ENCODE assay signal across 10 cellular contexts in the genomic region with DNA sequence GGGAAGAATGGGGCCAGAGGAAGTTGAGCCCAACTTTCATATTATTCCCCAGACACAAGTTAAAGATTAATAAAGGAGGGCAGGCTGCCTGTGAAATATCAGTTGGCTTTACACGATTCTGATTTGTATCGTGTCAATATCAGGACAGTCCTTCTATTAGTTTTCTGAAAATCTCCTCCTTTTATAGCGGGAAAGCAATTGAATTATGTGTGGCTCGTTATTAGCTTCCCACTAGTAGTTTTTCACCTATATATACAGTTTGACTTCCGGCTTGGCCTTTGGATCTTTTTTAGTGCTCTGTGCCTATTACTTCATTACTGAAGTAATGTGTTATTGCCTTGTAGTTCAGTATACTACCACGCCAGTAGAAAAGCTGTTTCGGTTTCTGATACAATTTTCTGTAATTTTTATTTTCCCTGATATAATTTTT. TPM values are rescaled to one million over a fixed set of nuclear protein-coding genes. Genes with fewer than 3 reads are reported as not detected.
A peak's percentile ranks its signal among the peaks of the same experiment; 100 is the strongest.
DNase-seq lines count a peak whose midpoint lies in the region; ATAC-seq and TF ChIP-seq lines count a peak whose summit lies in the region.
"Had no signal": no experiment of that assay in that cellular context is flagged by ENCODE, and none has a peak within 500 bp of the region (broad histone marks: within the 10 kb centered on the region; RNA-seq: fewer than 3 reads in every experiment).

No MANE protein-coding gene starts in this region.

- H3K27ac ChIP-seq in mammary epithelial cell (ENCODE audit: insufficient read depth, low read depth, low read length) (peak overlapping the region; percentile 89), mesodermal cell (ENCODE audit: low read depth, low read length, severe bottlenecking) (no peak overlapping the region)

- TF ChIP-seq CTCF in mammary epithelial cell (conservative IDR thresholded peaks at IDR 0.05 in 1 of 2, IDR thresholded peaks at IDR 0.05 in 1 of 2; ENCODE audit: extremely low read depth in 1 of 2, insufficient read depth in 1 of 2, low read depth in 1 of 2, low read length in 2 of 2) = no peak

- H3K9me3 ChIP-seq in mammary epithelial cell (replicated peaks; ENCODE audit: insufficient read depth, low read length) (no peaks in the 10 kb centered on the region), mesodermal cell (ENCODE audit: control insufficient read depth, low read length) (no peaks in the 10 kb centered on the region)

- intact Hi-C loops in mammary epithelial cell (cut with micrococcal nuclease) = loop anchor here (1.0 to 2.0 kb wide), 3 partner anchors 35 to 95 kb away; no protein-coding TSS in a partner anchor

- peak overlapping the region; percentile 87 for H3K4me2 ChIP-seq in mammary epithelial cell (ENCODE audit: insufficient read depth, low read depth, low read length)

- no peak for DNase-seq in stimulated activated naive CD8-positive, alpha-beta T cell treated with anti-CD3 and anti-CD28 coated beads, Interleukin-15, amount 100 ng/mL, for 72 hours
- DNase-seq in mammary epithelial cell (no peak), mucosa of gallbladder (ENCODE audit: low spot score) (no peak), occipital lobe (lab: John Stamatoyannopoulos, UW) (no peak)
- DNase-seq: NCI-H2081 treated with DMSO at 0.1 percent for 48 hours; stimulated activated naive CD4-positive, alpha-beta T cell treated with Interleukin-2 at 50 U/mL for 16 hours had no signal

- peaks cover 8% of the 10 kb centered on the region for H3K36me3 Mint-ChIP-seq in stimulated activated naive CD8-positive, alpha-beta T cell treated with anti-CD3 and anti-CD28 coated beads, Interleukin-15, Interleukin-2, amounts not matched to agents 100 ng/mL and 50 ng/mL, for 24 hours (ENCODE audit: low read depth)

- dilution Hi-C loops in mammary epithelial cell (cut with HindIII; ENCODE audit: low sequenced_read_pairs) = loop anchor here (5.0 to 10.0 kb wide), 2 partner anchors 39 to 111 kb away; no protein-coding TSS in a partner anchor

- H3K9me3 Mint-ChIP-seq in stimulated activated naive CD8-positive, alpha-beta T cell treated with anti-CD3 and anti-CD28 coated beads, Interleukin-15, Interleukin-2, amounts not matched to agents 100 ng/mL and 50 ng/mL, for 24 hours = no peaks in the 10 kb centered on the region
- no peaks in the 10 kb centered on the region for H3K9me3 Mint-ChIP-seq in stimulated activated naive CD8-positive, alpha-beta T cell treated with anti-CD3 and anti-CD28 coated beads, Interleukin-15, amount 100 ng/mL, for 72 hours

- WGBS in mammary epithelial cell (ENCODE audit: low coverage, missing lambda C conversion rate) = 2% methylated on average over 7 of the region's 7 CpGs
- 67% methylated on average over 1 of the region's 7 CpGs; no CpG with 5 or more reads in 1 of the 2 experiments for WGBS in mesodermal cell (ENCODE audit: insufficient coverage in 2 of 2), 2 experiments

- H3K4me1 ChIP-seq in mammary epithelial cell (ENCODE audit: insufficient read depth, low read length) (peaks cover 35% of the 10 kb centered on the region), mesodermal cell (ENCODE audit: control insufficient read depth, insufficient read depth, low read length, poor library complexity, severe bottlenecking) (peaks cover 21% of the 10 kb centered on the region)

- H3K9ac ChIP-seq in mammary epithelial cell (ENCODE audit: insufficient read depth, low read length) = peak overlapping the region; percentile 95

- no peak for ATAC-seq in stimulated activated naive CD8-positive, alpha-beta T cell treated with anti-CD3 and anti-CD28 coated beads, Interleukin-15, amount 100 ng/mL, for 72 hours
- ATAC-seq in HG02973 (IDR thresholded peaks at IDR 0.05; ENCODE audit: unreplicated experiment) = no peak
- no peak for ATAC-seq in HG03460 (IDR thresholded peaks at IDR 0.05; ENCODE audit: unreplicated experiment)

- no peaks in the 10 kb centered on the region for H3K27me3 Mint-ChIP-seq in stimulated activated naive CD8-positive, alpha-beta T cell treated with anti-CD3 and anti-CD28 coated beads, Interleukin-15, Interleukin-2, amounts not matched to agents 100 ng/mL and 50 ng/mL, for 24 hours
- H3K27me3 Mint-ChIP-seq in stimulated activated naive CD8-positive, alpha-beta T cell treated with anti-CD3 and anti-CD28 coated beads, Interleukin-15, amount 100 ng/mL, for 72 hours = no peaks in the 10 kb centered on the region

- TSS peak; percentile 40 for BruUV-seq in mammary epithelial cell (replicated peaks; lab: Mats Ljungman, UMichigan)

- H3K36me3 ChIP-seq in mammary epithelial cell (ENCODE audit: insufficient read depth, low read length) (peaks cover 15% of the 10 kb centered on the region), mesodermal cell (ENCODE audit: control insufficient read depth, insufficient read depth, low read length) (peaks cover 14% of the 10 kb centered on the region)

- no peak overlapping the region for H3K27ac Mint-ChIP-seq in stimulated activated naive CD8-positive, alpha-beta T cell treated with anti-CD3 and anti-CD28 coated beads, Interleukin-15, Interleukin-2, amounts not matched to agents 100 ng/mL and 50 ng/mL, for 24 hours
- no peak overlapping the region for H3K27ac Mint-ChIP-seq in stimulated activated naive CD8-positive, alpha-beta T cell treated with anti-CD3 and anti-CD28 coated beads, Interleukin-15, amount 100 ng/mL, for 72 hours

- CTCF ChIA-PET in mammary epithelial cell (lab: Charles Lee; ENCODE audit: low non-redundant PET) = no interaction called here

- H3K4me3 ChIP-seq in mammary epithelial cell (replicated peaks in 1 of 3; ENCODE audit: insufficient read depth in 1 of 3, low read depth in 2 of 3, low read length in 3 of 3) (peak overlapping the region; percentile 70 to 99 (median 74)), mesodermal cell (ENCODE audit: extremely low read depth, insufficient read depth, low read length, poor library complexity, severe bottlenecking) (peak overlapping the region; percentile 92)

- no peaks in the 10 kb centered on the region for H3K27me3 ChIP-seq in mammary epithelial cell (ENCODE audit: insufficient read depth, low read length)

- peaks cover 66% of the 10 kb centered on the region for H3K79me2 ChIP-seq in mammary epithelial cell (ENCODE audit: insufficient read depth, low read length)

- H3K4me1 Mint-ChIP-seq in stimulated activated naive CD8-positive, alpha-beta T cell treated with anti-CD3 and anti-CD28 coated beads, Interleukin-15, Interleukin-2, amounts not matched to agents 100 ng/mL and 50 ng/mL, for 24 hours (ENCODE audit: low read depth) = peaks cover 23% of the 10 kb centered on the region
- H3K4me1 Mint-ChIP-seq in stimulated activated naive CD8-positive, alpha-beta T cell treated with anti-CD3 and anti-CD28 coated beads, Interleukin-15, amount 100 ng/mL, for 72 hours = peaks cover 15% of the 10 kb centered on the region

- no peaks in the 10 kb centered on the region for H4K20me1 ChIP-seq in mammary epithelial cell (ENCODE audit: insufficient read depth, low read length)

- H2AFZ ChIP-seq in mammary epithelial cell (ENCODE audit: low read depth, low read length) = no peak overlapping the region

- in situ Hi-C loops in mammary epithelial cell (cut with MboI; ENCODE audit: low sequenced_read_pairs in 2 of 2) = no loop called here

- H3K4me3 Mint-ChIP-seq in stimulated activated naive CD8-positive, alpha-beta T cell treated with anti-CD3 and anti-CD28 coated beads, Interleukin-15, Interleukin-2, amounts not matched to agents 100 ng/mL and 50 ng/mL, for 24 hours = peak overlapping the region; percentile 92
- no peak overlapping the region for H3K4me3 Mint-ChIP-seq in stimulated activated naive CD8-positive, alpha-beta T cell treated with anti-CD3 and anti-CD28 coated beads, Interleukin-15, amount 100 ng/mL, for 72 hours

RNA-seq across cellular contexts. Expression of gene PDLIM5, which starts 1.8 kb away (rescaled TPM):
- 100 to 1,000 TPM; 199 to 225 TPM for total RNA-seq in mammary epithelial cell
- polyA plus RNA-seq in mammary epithelial cell = 160 TPM
- polyA minus RNA-seq in mammary epithelial cell = 237 TPM
- 78.1 TPM for polyA plus RNA-seq in mesodermal cell (2013, experiment 1 of 2)
- 64.1 TPM for polyA plus RNA-seq in mesodermal cell (2013, experiment 2 of 2)
- total RNA-seq in mucosa of gallbladder = 154 TPM
- total RNA-seq in occipital lobe = 27.1 TPM
